ENCODE assay signal across 18 cellular contexts in the genomic region with DNA sequence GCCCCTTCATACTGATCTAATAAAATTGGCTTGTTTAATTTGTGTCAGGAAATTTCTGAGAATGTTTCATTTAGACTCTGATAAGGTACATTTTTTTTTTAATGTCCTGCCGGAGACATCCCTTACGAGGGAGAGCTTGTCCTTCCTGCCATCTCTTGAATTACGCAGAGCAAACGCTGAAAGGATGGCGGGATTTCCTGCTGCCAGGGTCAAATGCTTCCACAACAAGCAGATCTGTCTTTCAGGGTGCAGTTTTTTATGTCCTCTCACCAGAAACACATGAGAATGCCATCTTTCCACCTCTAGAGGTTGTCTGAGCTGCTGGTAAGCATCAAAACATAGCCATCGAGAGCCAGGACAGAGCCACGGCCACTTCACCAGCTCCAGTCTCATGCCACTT.
DNase-seq lines count a peak whose midpoint lies in the region; ATAC-seq and TF ChIP-seq lines count a peak whose summit lies in the region.
"Had no signal": no experiment of that assay in that cellular context is flagged by ENCODE, and none has a peak within 500 bp of the region (broad histone marks: within the 10 kb centered on the region; RNA-seq: fewer than 3 reads in every experiment).

No MANE protein-coding gene starts in this region.

- peak overlapping the region; percentile 3 for H3K27ac ChIP-seq in right cardiac atrium (ENCODE audit: low read length)
- H3K27ac ChIP-seq in right atrium auricular region, result peak overlapping the region in 1 of 2 donors; percentile 37
- peak overlapping the region; percentile 74 for H3K27ac ChIP-seq in ectodermal cell (ENCODE audit: insufficient read depth, low read depth, low read length, poor library complexity, severe bottlenecking)
- H3K27ac ChIP-seq in mesodermal cell (ENCODE audit: low read depth, low read length, severe bottlenecking), result peak overlapping the region; percentile 91
- H3K27ac ChIP-seq in upper lobe of left lung, result peak overlapping the region in 3 of 4 donors; percentile 18 to 62 (median 36)
- H3K27ac ChIP-seq: body of pancreas, neutrophil had no signal

- no peak overlapping the region for H3K4me3 ChIP-seq in right cardiac atrium (ENCODE audit: low read length)
- H3K4me3 ChIP-seq in right atrium auricular region, result no peak overlapping the region
- no peak overlapping the region for H3K4me3 ChIP-seq in ectodermal cell (ENCODE audit: insufficient read depth, low read depth, low read length)
- H3K4me3 ChIP-seq in mesodermal cell (ENCODE audit: extremely low read depth, insufficient read depth, low read length, poor library complexity, severe bottlenecking), result no peak overlapping the region
- no peak overlapping the region for H3K4me3 ChIP-seq in upper lobe of left lung
- H3K4me3 ChIP-seq: body of pancreas, colonic mucosa had no signal

- peaks cover under 1% of the 10 kb centered on the region for H3K4me1 Mint-ChIP-seq in activated CD8-positive, alpha-beta memory T cell treated with anti-CD3 and anti-CD28 coated beads, Interleukin-2, amount 10 ng/mL, durations not matched to agents 7 days and 5 days

- TF ChIP-seq POLR2A in upper lobe of left lung (IDR thresholded peaks at IDR 0.05), result no peak

- H3K9me3 Mint-ChIP-seq in activated CD8-positive, alpha-beta memory T cell treated with anti-CD3 and anti-CD28 coated beads, Interleukin-2, amount 10 ng/mL, durations not matched to agents 7 days and 5 days (ENCODE audit: low read depth), result no peaks in the 10 kb centered on the region
- H3K9me3 Mint-ChIP-seq: activated T-helper 2 cell treated with anti-CD3 and anti-CD28 coated beads, Interferon-gamma antibody, Interleukin-2, Interleukin-4, amounts not matched to agents 10 μg/mL and 5 μg/mL and 100 μg/mL, durations not matched to agents 14 hours and 24 hours and 36 hours; HFFc6; T-cell had no signal

- DNase-seq in right cardiac atrium (no peak), right atrium auricular region (ENCODE audit: low spot score) (no peak), upper lobe of left lung (no peak), NOMO-1 treated with DMSO at 0.1 percent for 48 hours (lab: John Stamatoyannopoulos, UW; ENCODE audit: unreplicated experiment) (no peak)
- no peak for DNase-seq in activated CD8-positive, alpha-beta memory T cell treated with anti-CD3 and anti-CD28 coated beads, Interleukin-2, amount 10 ng/mL, durations not matched to agents 7 days and 5 days
- DNase-seq: C1 segment of cervical spinal cord; NCI-H524; stimulated activated CD4-positive, alpha-beta T cell treated with anti-CD3 and anti-CD28 coated beads, Interleukin-15, amount 100 ng/mL, for 24 hours; substantia nigra; T-cell had no signal

- H3K27me3 ChIP-seq in right cardiac atrium (ENCODE audit: control insufficient read depth, insufficient read depth), result no peaks in the 10 kb centered on the region
- no peaks in the 10 kb centered on the region for H3K27me3 ChIP-seq in right atrium auricular region
- no peaks in the 10 kb centered on the region for H3K27me3 ChIP-seq in ectodermal cell (ENCODE audit: control insufficient read depth, insufficient read depth, low read length, poor library complexity, severe bottlenecking)
- no peaks in the 10 kb centered on the region for H3K27me3 ChIP-seq in upper lobe of left lung
- H3K27me3 ChIP-seq: body of pancreas, colonic mucosa had no signal

- WGBS in right cardiac atrium, result 56% methylated on average over 7 of the region's 7 CpGs
- 83 to 85% methylated on average over 7 of the region's 7 CpGs for WGBS in ectodermal cell, 2 experiments
- WGBS in mesodermal cell (ENCODE audit: insufficient coverage in 2 of 2), 2 experiments, result 87 to 91% methylated on average over 5 to 6 of the region's 7 CpGs
- 45 to 51% methylated on average over 7 of the region's 7 CpGs for WGBS in upper lobe of left lung, 2 donors

- no peak for TF ChIP-seq EP300 in upper lobe of left lung (IDR thresholded peaks at IDR 0.05)

- peaks cover 19% of the 10 kb centered on the region for H3K27me3 Mint-ChIP-seq in activated CD8-positive, alpha-beta memory T cell treated with anti-CD3 and anti-CD28 coated beads, Interleukin-2, amount 10 ng/mL, durations not matched to agents 7 days and 5 days

- intact Hi-C loops in right cardiac atrium (cut with DNase I), result no loop called here

- TF ChIP-seq CTCF in right atrium auricular region (IDR thresholded peaks at IDR 0.05) (no peak), upper lobe of left lung (IDR thresholded peaks at IDR 0.05) (no peak)

- no peaks in the 10 kb centered on the region for H3K36me3 ChIP-seq in right atrium auricular region
- H3K36me3 ChIP-seq in ectodermal cell (ENCODE audit: control insufficient read depth, insufficient read depth, low read length), result no peaks in the 10 kb centered on the region
- no peaks in the 10 kb centered on the region for H3K36me3 ChIP-seq in mesodermal cell (ENCODE audit: control insufficient read depth, insufficient read depth, low read length)
- H3K36me3 ChIP-seq in upper lobe of left lung, result no peaks in the 10 kb centered on the region
- H3K36me3 ChIP-seq: colonic mucosa, neutrophil had no signal

- H3K4me3 Mint-ChIP-seq in activated CD8-positive, alpha-beta memory T cell treated with anti-CD3 and anti-CD28 coated beads, Interleukin-2, amount 10 ng/mL, durations not matched to agents 7 days and 5 days, result no peak overlapping the region
- H3K4me3 Mint-ChIP-seq: T-cell had no signal

- H3K9me3 ChIP-seq in right cardiac atrium (ENCODE audit: control insufficient read depth, low read length), result no peaks in the 10 kb centered on the region
- no peaks in the 10 kb centered on the region for H3K9me3 ChIP-seq in right atrium auricular region
- H3K9me3 ChIP-seq in ectodermal cell (ENCODE audit: control insufficient read depth, low read length), result no peaks in the 10 kb centered on the region
- H3K9me3 ChIP-seq in mesodermal cell (ENCODE audit: control insufficient read depth, low read length), result no peaks in the 10 kb centered on the region
- H3K9me3 ChIP-seq in upper lobe of left lung, result no peaks in the 10 kb centered on the region
- H3K9me3 ChIP-seq: body of pancreas, colonic mucosa, neutrophil had no signal

- CTCF ChIA-PET in activated CD8-positive, alpha-beta memory T cell treated with anti-CD3 and anti-CD28 coated beads, Interleukin-2, amount 10 ng/mL, durations not matched to agents 7 days and 5 days (lab: Charles Lee), result no interaction called here

- H3K4me1 ChIP-seq in right cardiac atrium (ENCODE audit: control insufficient read depth, insufficient read depth, low read length) (peaks cover 7% of the 10 kb centered on the region), right atrium auricular region (peaks cover 0 to 15% of the 10 kb centered on the region in 2 donors), ectodermal cell (ENCODE audit: control insufficient read depth, insufficient read depth, low read length) (peaks cover 22% of the 10 kb centered on the region), mesodermal cell (ENCODE audit: control insufficient read depth, insufficient read depth, low read length, poor library complexity, severe bottlenecking) (peaks cover 35% of the 10 kb centered on the region), upper lobe of left lung (peaks cover 11 to 23% (median 17%) of the 10 kb centered on the region in 4 donors)
- H3K4me1 ChIP-seq: body of pancreas had no signal

- H3K36me3 Mint-ChIP-seq in activated CD8-positive, alpha-beta memory T cell treated with anti-CD3 and anti-CD28 coated beads, Interleukin-2, amount 10 ng/mL, durations not matched to agents 7 days and 5 days, result no peaks in the 10 kb centered on the region
- H3K36me3 Mint-ChIP-seq: T-cell had no signal

- no peak for ATAC-seq in right cardiac atrium
- ATAC-seq in upper lobe of left lung (ENCODE audit: low FRiP score in 2 of 2), result no peak
- ATAC-seq in HG02970 (IDR thresholded peaks at IDR 0.05; ENCODE audit: low FRiP score, unreplicated experiment), result no peak
- no peak for ATAC-seq in activated CD8-positive, alpha-beta memory T cell treated with anti-CD3 and anti-CD28 coated beads, Interleukin-2, amount 10 ng/mL, durations not matched to agents 7 days and 5 days
- ATAC-seq: body of pancreas, T-cell had no signal

- no peak overlapping the region for H3K27ac Mint-ChIP-seq in activated CD8-positive, alpha-beta memory T cell treated with anti-CD3 and anti-CD28 coated beads, Interleukin-2, amount 10 ng/mL, durations not matched to agents 7 days and 5 days
- H3K27ac Mint-ChIP-seq: activated T-helper 2 cell treated with anti-CD3 and anti-CD28 coated beads, Interferon-gamma antibody, Interleukin-2, Interleukin-4, amounts not matched to agents 10 μg/mL and 5 μg/mL and 100 μg/mL, durations not matched to agents 14 hours and 24 hours and 36 hours; HFFc6; T-cell had no signal
